ENCODE assay signal across 9 cellular contexts in the genomic region with DNA sequence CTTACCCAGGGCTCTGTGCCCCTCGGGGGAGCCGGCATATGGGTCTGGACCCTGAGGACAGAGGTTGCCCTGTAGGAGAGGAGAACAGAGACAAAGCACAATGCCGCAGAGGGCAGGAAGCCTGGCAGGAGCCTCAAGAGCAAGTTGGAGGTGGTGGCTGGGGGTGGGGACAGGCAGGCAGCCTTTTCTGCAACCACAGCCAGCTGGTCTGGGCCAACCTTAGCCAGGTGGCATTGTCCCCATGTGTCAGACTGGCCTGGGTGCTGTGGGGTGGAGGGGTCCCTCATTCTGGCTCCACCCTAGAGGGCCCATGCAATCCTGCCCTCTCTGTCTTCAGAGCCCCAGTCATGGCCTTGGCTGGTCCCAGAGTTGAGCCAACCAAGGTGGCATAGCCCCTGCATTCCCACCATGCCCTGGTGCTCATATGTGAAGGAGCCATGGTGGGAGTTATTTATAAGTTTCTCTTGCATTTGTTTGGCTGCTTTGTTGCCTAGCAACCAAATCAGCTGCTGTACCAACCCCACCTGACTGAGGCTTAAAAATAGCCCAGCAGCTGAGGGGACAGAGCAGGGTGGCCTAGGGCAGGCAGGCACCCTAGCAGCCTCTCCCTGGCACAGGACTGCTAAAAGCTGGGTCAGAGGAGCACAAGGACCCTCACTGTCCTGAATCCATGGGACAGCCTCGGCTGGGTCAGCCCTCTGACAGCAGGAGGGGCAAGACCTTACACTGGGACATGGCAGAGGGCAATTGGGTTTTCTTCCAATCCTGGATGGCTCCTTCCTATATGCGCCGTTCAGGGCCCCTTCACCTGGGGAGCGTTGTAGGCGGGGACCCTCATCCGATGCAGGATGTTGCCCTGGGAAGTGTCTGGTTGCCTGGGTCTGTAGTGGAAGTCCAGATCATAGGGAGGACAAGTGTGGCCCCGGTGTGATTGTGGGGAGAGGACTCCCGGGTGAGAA. TPM values are rescaled to one million over a fixed set of nuclear protein-coding genes. Genes with fewer than 3 reads are reported as not detected.
DNase-seq lines count a peak whose midpoint lies in the region; ATAC-seq and TF ChIP-seq lines count a peak whose summit lies in the region.
"Had no signal": no experiment of that assay in that cellular context is flagged by ENCODE, and none has a peak within 500 bp of the region (broad histone marks: within the 10 kb centered on the region; RNA-seq: fewer than 3 reads in every experiment).

No MANE protein-coding gene starts in this region.

- H2AFZ ChIP-seq in osteoblast (ENCODE audit: low read length) = no peak overlapping the region

- no peak for TF ChIP-seq CTCF in osteoblast (IDR thresholded peaks at IDR 0.05; ENCODE audit: extremely low read depth, low read depth, low read length)

- no peak for TF ChIP-seq POLR2A in erythroblast (IDR thresholded peaks at IDR 0.05; ENCODE audit: low read length)

- peak; percentile 52 for ATAC-seq in GM18498 (IDR thresholded peaks at IDR 0.05; ENCODE audit: unreplicated experiment)
- ATAC-seq in GM18868 (IDR thresholded peaks at IDR 0.05; ENCODE audit: unreplicated experiment) = no peak
- ATAC-seq in HG03097 (IDR thresholded peaks at IDR 0.05; ENCODE audit: low FRiP score, unreplicated experiment) = no peak

- peaks cover 69% of the 10 kb centered on the region for H3K79me2 ChIP-seq in osteoblast (ENCODE audit: insufficient read depth, low read length)

- H3K36me3 ChIP-seq in osteoblast (ENCODE audit: insufficient read depth, low read length) = peaks cover 78% of the 10 kb centered on the region

- no peak overlapping the region for H3K4me3 ChIP-seq in osteoblast (ENCODE audit: insufficient read depth, low read length)

- H3K27me3 ChIP-seq in osteoblast (ENCODE audit: insufficient read depth, low read length) = no peaks in the 10 kb centered on the region

- H3K4me2 ChIP-seq in osteoblast (ENCODE audit: insufficient read depth, low read length) = no peak overlapping the region

- H3K9me3 ChIP-seq in osteoblast (ENCODE audit: low read depth, low read length) = no peaks in the 10 kb centered on the region

- H4K20me1 ChIP-seq in osteoblast (ENCODE audit: insufficient read depth, low read length) = peaks cover 54% of the 10 kb centered on the region

- peak overlapping the region; percentile 75 for H3K27ac ChIP-seq in osteoblast (ENCODE audit: low read depth, low read length)

- DNase-seq in NCI-H526 (lab: John Stamatoyannopoulos, UW) = peak; percentile 48 to 78
- DNase-seq in erythroblast (lab: John Stamatoyannopoulos, UW) = peak; percentile 23 to 43
- peak; percentile 94 for DNase-seq in osteoblast (ENCODE audit: insufficient read length, low spot score, missing footprints)
- DNase-seq in GDM1 (lab: John Stamatoyannopoulos, UW) = no peak
- DNase-seq in HPDE6-E6E7 (ENCODE audit: extremely low spot score) = no peak

- peaks cover 13% of the 10 kb centered on the region for H3K4me1 ChIP-seq in osteoblast (ENCODE audit: insufficient read depth, low read length)

RNA-seq across cellular contexts. Expression of a gene that starts 19.5 kb away (rescaled TPM):
- total RNA-seq in osteoblast = 106 and 132 TPM in 2 replicates

RNA-seq across cellular contexts. Expression of a gene that starts 26.1 kb away (rescaled TPM):
- 93.4 and 111 TPM in 2 replicates for total RNA-seq in osteoblast

RNA-seq across cellular contexts. Expression of a gene that starts 48.8 kb away (rescaled TPM):
- 127 and 137 TPM in 2 replicates for total RNA-seq in osteoblast

RNA-seq across cellular contexts. Expression of a gene that starts 50.4 kb away (rescaled TPM):
- total RNA-seq in osteoblast = 12.7 and 15.2 TPM in 2 replicates
- total RNA-seq: T-helper 1 cell treated with Interleukin-12 subunit alpha and Interleukin-12 subunit beta and Interleukin-4 antibody, amounts not matched to agents 30 ng/mL and 1 ng/mL, for 36 hours had no signal

Comparison
In these comparisons a context has a peak if more than half of its experiments do, and no peak if none do; other contexts are left out.
1. DNase-seq: peak in NCI-H526 (2 of 2), erythroblast (2 of 2) and osteoblast (single experiment); none in GDM1 (single experiment) and HPDE6-E6E7 (single experiment).